Comparison of ENCODE assay signal across 16 cellular contexts in genomic region chr2:7703523-7704144, GRCh38.
DNase-seq lines count a peak whose midpoint lies in the region; ATAC-seq lines count a peak whose summit lies in the region.
"Had no signal": no experiment of that assay in that cellular context is flagged by ENCODE, and none has a peak within 500 bp of the region (broad histone marks: within the 10 kb centered on the region; RNA-seq: fewer than 3 reads in every experiment).

No MANE protein-coding gene starts in this region.

- peak; percentile 85 for DNase-seq in NCI-H1105 treated with DMSO at 0.1 percent for 48 hours (lab: John Stamatoyannopoulos, UW)
- peak; percentile 78 for DNase-seq in NCI-H774 (lab: John Stamatoyannopoulos, UW)
- peak; percentile 44 for DNase-seq in iPS-NIHi7 (ENCODE audit: extremely low spot score)
- DNase-seq in effector memory CD4-positive, alpha-beta T cell, result no peak
- no peak for DNase-seq in aorta
- DNase-seq: activated gamma-delta T cell, BE2C, DND-41, KBM-7, pancreas, PC-3, T-cell had no signal

- H3K9me3 ChIP-seq in effector memory CD4-positive, alpha-beta T cell (ENCODE audit: control insufficient read depth, low read length), result no peaks in the 10 kb centered on the region
- no peaks in the 10 kb centered on the region for H3K9me3 ChIP-seq in aorta (ENCODE audit: control insufficient read depth, low read length)
- H3K9me3 ChIP-seq: ascending aorta, BE2C, pancreas had no signal

- no peak overlapping the region for H3K27ac ChIP-seq in effector memory CD4-positive, alpha-beta T cell (ENCODE audit: insufficient read depth, low read length, poor library complexity, severe bottlenecking)
- no peak overlapping the region for H3K27ac ChIP-seq in aorta (ENCODE audit: low read depth in 1 of 2, low read length in 2 of 2)
- H3K27ac ChIP-seq: ascending aorta, pancreas had no signal

- intact Hi-C loops in aorta (cut with DNase I), result no loop called here

- H3K4me3 ChIP-seq in effector memory CD4-positive, alpha-beta T cell (ENCODE audit: insufficient read depth, low read depth, low read length, poor library complexity, severe bottlenecking), result no peak overlapping the region
- no peak overlapping the region for H3K4me3 ChIP-seq in aorta (ENCODE audit: low read length in 2 of 2)
- H3K4me3 ChIP-seq: ascending aorta, pancreas, smooth muscle cell had no signal

- peak; percentile 30 for ATAC-seq in GM21528 (IDR thresholded peaks at IDR 0.05; ENCODE audit: low FRiP score, unreplicated experiment)
- ATAC-seq in GM21367 (IDR thresholded peaks at IDR 0.05; ENCODE audit: unreplicated experiment), result no peak
- no peak for ATAC-seq in aorta (ENCODE audit: low FRiP score)
- ATAC-seq: pancreas, PC-3 had no signal

- 88 to 90% methylated on average over 5 of the region's 5 CpGs for WGBS in aorta, 2 donors

- H3K27me3 ChIP-seq in effector memory CD4-positive, alpha-beta T cell (replicated peaks; ENCODE audit: control insufficient read depth, insufficient read depth, low read length, poor library complexity, severe bottlenecking), result no peaks in the 10 kb centered on the region
- H3K27me3 ChIP-seq in aorta (ENCODE audit: control insufficient read depth in 1 of 2, insufficient read depth in 2 of 2, low read length in 1 of 2), result no peaks in the 10 kb centered on the region
- H3K27me3 ChIP-seq: ascending aorta, BE2C, pancreas had no signal

- no peaks in the 10 kb centered on the region for H3K4me1 ChIP-seq in effector memory CD4-positive, alpha-beta T cell (ENCODE audit: control insufficient read depth, insufficient read depth, low read length, poor library complexity, severe bottlenecking)
- no peaks in the 10 kb centered on the region for H3K4me1 ChIP-seq in aorta (ENCODE audit: control insufficient read depth in 1 of 2, insufficient read depth in 2 of 2, low read length in 2 of 2)
- H3K4me1 ChIP-seq: ascending aorta, BE2C, pancreas had no signal

- no peaks in the 10 kb centered on the region for H3K36me3 ChIP-seq in effector memory CD4-positive, alpha-beta T cell (ENCODE audit: control insufficient read depth, insufficient read depth, low read length)
- no peaks in the 10 kb centered on the region for H3K36me3 ChIP-seq in aorta (ENCODE audit: control insufficient read depth in 1 of 2, insufficient read depth in 2 of 2, low read length in 1 of 2)
- H3K36me3 ChIP-seq: ascending aorta, BE2C, pancreas had no signal

Comparison
In these comparisons a context has a peak if more than half of its experiments do, and no peak if none do; other contexts are left out.
1. DNase-seq: peak in NCI-H1105 treated with DMSO at 0.1 percent for 48 hours (single experiment), NCI-H774 (single experiment) and iPS-NIHi7 (single experiment); none in effector memory CD4-positive, alpha-beta T cell (0 of 3) and aorta (0 of 2).